Comparison of ENCODE assay signal across 10 cellular contexts in genomic region chr15:60255390-60255789, GRCh38.
DNase-seq lines count a peak whose midpoint lies in the region; ATAC-seq, FAIRE-seq and TF ChIP-seq lines count a peak whose summit lies in the region.
"Had no signal": no experiment of that assay in that cellular context is flagged by ENCODE, and none has a peak within 500 bp of the region (broad histone marks: within the 10 kb centered on the region; RNA-seq: fewer than 3 reads in every experiment).

No MANE protein-coding gene starts in this region.

- H2AFZ ChIP-seq in H9 (ENCODE audit: low read length): no peak overlapping the region

- H2BK120ac ChIP-seq in H9 (ENCODE audit: low read depth, low read length, poor library complexity, severe bottlenecking): no peak overlapping the region

- H3K4me1 Mint-ChIP-seq in H9: peaks cover 9 to 10% of the 10 kb centered on the region in 2 experiments
- H3K4me1 Mint-ChIP-seq: IgD-negative memory B cell had no signal

- H2BK5ac ChIP-seq in H9 (ENCODE audit: insufficient read length, low read length): no peak overlapping the region

- H4K8ac ChIP-seq in H9 (replicated peaks; ENCODE audit: insufficient read length, low read depth, low read length): no peak overlapping the region

- no peak overlapping the region for H3K27ac Mint-ChIP-seq in H9
- H3K27ac Mint-ChIP-seq: IgD-negative memory B cell had no signal

- no peaks in the 10 kb centered on the region for H3K9me3 ChIP-seq in H9 (ENCODE audit: control insufficient read depth, low read depth, low read length)

- H2AK5ac ChIP-seq in H9 (ENCODE audit: insufficient read length, low read length): no peak overlapping the region

- ATAC-seq in GM18499 (IDR thresholded peaks at IDR 0.05; ENCODE audit: insufficient read depth, unreplicated experiment): peak; percentile 93
- peak; percentile 87 for ATAC-seq in GM21515 (IDR thresholded peaks at IDR 0.05; ENCODE audit: unreplicated experiment)

- no peak overlapping the region for H2BK12ac ChIP-seq in H9 (ENCODE audit: insufficient read length, low read depth, low read length)

- H3K9ac ChIP-seq in H9 (ENCODE audit: extremely low read depth, insufficient read length, low read length): no peak overlapping the region

- no CpG with 5 or more reads among the region's 2 CpGs for WGBS in H9 (ENCODE audit: extremely low coverage, insufficient read length, low lambda C conversion rate)

- DNase-seq in HT-29 (ENCODE audit: low spot score) (peak; percentile 74), epithelial cell of esophagus (ENCODE audit: low read depth) (peak; percentile 93), urothelium cell line (ENCODE audit: low spot score) (peak; percentile 67), NCI-H524 treated with DMSO at 0.1 percent for 48 hours (lab: John Stamatoyannopoulos, UW) (no peak), H9 (no peak), cerebellum (ENCODE audit: low spot score) (no peak)

- no peaks in the 10 kb centered on the region for H3K36me3 Mint-ChIP-seq in H9 (ENCODE audit: insufficient read depth in 1 of 3, low read depth in 3 of 3)
- H3K36me3 Mint-ChIP-seq: IgD-negative memory B cell had no signal

- no peak overlapping the region for H3K4me3 ChIP-seq in epithelial cell of esophagus (ENCODE audit: low read length)

- no peaks in the 10 kb centered on the region for H3K23me2 ChIP-seq in H9 (ENCODE audit: insufficient read length, low read depth, low read length, poor library complexity, severe bottlenecking)

- H3K9me3 Mint-ChIP-seq in H9: no peaks in the 10 kb centered on the region
- H3K9me3 Mint-ChIP-seq: IgD-negative memory B cell had no signal

- H3K27me3 ChIP-seq in H9 (ENCODE audit: insufficient read depth, low read length): no peaks in the 10 kb centered on the region

- TF ChIP-seq CTCF in epithelial cell of esophagus (IDR thresholded peaks at IDR 0.05; ENCODE audit: insufficient read depth, low read depth, low read length, missing control alignments) (no peak), H9 (conservative IDR thresholded peaks at IDR 0.05) (no peak)

- no peaks in the 10 kb centered on the region for H3K79me1 ChIP-seq in H9 (ENCODE audit: insufficient read depth, low read depth, low read length, poor library complexity, severe bottlenecking)

- no peak overlapping the region for H2BK15ac ChIP-seq in H9 (ENCODE audit: low read depth, low read length)

- no peaks in the 10 kb centered on the region for H4K20me1 ChIP-seq in H9 (ENCODE audit: control insufficient read depth, insufficient read depth, insufficient read length)

- H3K4ac ChIP-seq in H9 (ENCODE audit: low read depth, low read length): no peak overlapping the region

- H3K14ac ChIP-seq in H9 (ENCODE audit: insufficient read depth, low read length): no peak overlapping the region

- no peaks in the 10 kb centered on the region for H3K4me1 ChIP-seq in H9 (ENCODE audit: insufficient read depth, low read length)

- H3K27ac ChIP-seq in H9 (ENCODE audit: insufficient read length, low read depth, low read length): no peak overlapping the region

- no peak overlapping the region for H4K91ac ChIP-seq in H9 (ENCODE audit: insufficient read length, low read depth, low read length)

- no peaks in the 10 kb centered on the region; the same call in 1 of the 2 replicates for H3K27me3 Mint-ChIP-seq in H9 (ENCODE audit: low read depth)

- no peak overlapping the region for H3K18ac ChIP-seq in H9 (ENCODE audit: insufficient read length, low read depth, low read length)

- H3K4me2 ChIP-seq in H9 (ENCODE audit: insufficient read depth, insufficient read length, low read length): no peak overlapping the region

- no peak overlapping the region for H3K4me3 Mint-ChIP-seq in H9
- H3K4me3 Mint-ChIP-seq: IgD-negative memory B cell had no signal

- no peak overlapping the region for H3T11ph ChIP-seq in H9 (ENCODE audit: low read length)

- H2BK20ac ChIP-seq in H9 (ENCODE audit: low read depth, low read length, poor library complexity, severe bottlenecking): no peak overlapping the region

- no peaks in the 10 kb centered on the region for H3K79me2 ChIP-seq in H9 (ENCODE audit: insufficient read depth, low read length)

- no peak overlapping the region for H4K5ac ChIP-seq in H9 (ENCODE audit: insufficient read length, low read depth, low read length)

- FAIRE-seq in urothelium cell line (lab: Jason Lieb, UNC): peak; percentile 92
- FAIRE-seq: endometrium had no signal

- no peak overlapping the region for H3K56ac ChIP-seq in H9 (ENCODE audit: insufficient read length, low read depth, low read length)

- H3K23ac ChIP-seq in H9 (ENCODE audit: insufficient read length, low read depth, low read length): no peak overlapping the region

Comparison
In these comparisons a context has a peak if more than half of its experiments do, and no peak if none do; other contexts are left out.
1. DNase-seq: peak in HT-29 (single experiment), epithelial cell of esophagus (single experiment) and urothelium cell line (single experiment); none in NCI-H524 treated with DMSO at 0.1 percent for 48 hours (single experiment), H9 (single experiment) and cerebellum (single experiment).